ENCODE assay signal across 8 cellular contexts in the genomic region with DNA sequence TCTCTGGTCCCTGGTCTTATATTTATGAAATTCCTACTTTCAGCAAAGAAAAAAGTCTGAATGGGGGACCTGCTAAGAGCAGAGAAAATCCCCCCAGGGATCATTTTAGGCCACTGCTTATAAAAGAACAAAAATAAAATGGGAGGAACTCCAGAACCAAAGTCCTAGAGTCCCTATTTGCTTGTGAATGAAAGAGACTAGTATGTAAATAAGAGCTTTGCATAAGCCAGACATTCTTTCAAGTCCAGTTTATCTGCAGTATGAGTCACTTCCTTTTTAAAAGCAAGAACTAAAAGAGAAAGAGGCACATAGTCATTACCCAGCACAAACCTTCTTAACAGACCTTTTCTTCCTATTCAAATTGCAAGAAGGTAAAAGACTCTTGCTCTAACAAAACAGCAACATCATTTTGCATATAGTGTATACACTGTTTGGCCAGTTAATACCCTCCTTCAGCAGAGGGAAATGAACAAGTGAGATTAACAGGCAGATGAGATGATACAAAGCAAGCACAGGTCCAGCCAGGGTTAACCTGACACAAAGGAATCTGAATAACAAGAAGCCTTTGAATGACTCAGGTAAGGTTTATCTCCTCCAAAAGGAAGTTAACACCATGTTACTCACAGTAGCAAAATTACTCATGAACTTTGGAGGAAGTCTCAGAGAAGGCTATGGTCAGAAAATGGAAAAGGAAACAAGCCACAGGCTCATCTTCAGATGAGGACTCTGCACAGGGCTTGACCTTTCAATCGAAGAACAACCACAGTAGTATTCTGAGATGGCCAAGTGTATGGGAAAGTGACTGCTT.
DNase-seq lines count a peak whose midpoint lies in the region; ATAC-seq, FAIRE-seq and TF ChIP-seq lines count a peak whose summit lies in the region.

No MANE protein-coding gene starts in this region.

- H3K4me1 ChIP-seq in RWPE2 (ENCODE audit: insufficient read depth, poor library complexity, severe bottlenecking), result peaks cover 38% of the 10 kb centered on the region
- H3K4me1 ChIP-seq in H1 (replicated peaks in 1 of 4; ENCODE audit: control insufficient read depth in 3 of 4, insufficient read depth in 4 of 4, low read length in 3 of 4), result peaks cover 0 to 15% (median 6%) of the 10 kb centered on the region in 4 experiments; a peak in 4 of 7 replicates
- peaks cover 0 to 16% of the 10 kb centered on the region in 2 donors for H3K4me1 ChIP-seq in naive thymus-derived CD4-positive, alpha-beta T cell (ENCODE audit: control insufficient read depth in 2 of 2, insufficient read depth in 2 of 2, low read length in 2 of 2)

- H3K4me3 Mint-ChIP-seq in Calu3 (ENCODE audit: low read depth, unreplicated experiment), result peak overlapping the region; percentile 57
- H3K4me3 Mint-ChIP-seq in naive thymus-derived CD4-positive, alpha-beta T cell, result peak overlapping the region in 2 of 10 donors; percentile 61 to 83

- H3K4me3 ChIP-seq in RWPE2 (ENCODE audit: severe bottlenecking) (no peak overlapping the region), H1 (ENCODE audit: extremely low read depth in 1 of 4, insufficient read depth in 2 of 4, low read depth in 3 of 4, low read length in 4 of 4) (peak overlapping the region in 1 of 4 experiments; percentile 26; a peak in 1 of 8 replicates)
- no peak overlapping the region for H3K4me3 ChIP-seq in naive thymus-derived CD4-positive, alpha-beta T cell (ENCODE audit: low read length)

- no peak overlapping the region for H2BK15ac ChIP-seq in H1 (ENCODE audit: low read length)

- H3K36me3 ChIP-seq in RWPE2 (ENCODE audit: low read depth), result no peaks in the 10 kb centered on the region
- H3K36me3 ChIP-seq in H1 (ENCODE audit: control insufficient read depth in 2 of 4, insufficient read depth in 4 of 4, low read length in 3 of 4), result 0 out of 8 replicates have a peak, but pooled peaks cover 0 to 4% (median 0%) of the 10 kb centered on the region in 4 experiments
- H3K36me3 ChIP-seq in naive thymus-derived CD4-positive, alpha-beta T cell (ENCODE audit: control insufficient read depth in 2 of 3, insufficient read depth in 3 of 3, low read length in 3 of 3), result no peaks in the 10 kb centered on the region

- peaks cover 34% of the 10 kb centered on the region for H3K4me1 Mint-ChIP-seq in Calu3 (ENCODE audit: low read depth, unreplicated experiment)
- peaks cover 7 to 28% (median 11%) of the 10 kb centered on the region in 7 donors for H3K4me1 Mint-ChIP-seq in naive thymus-derived CD4-positive, alpha-beta T cell

- TF ChIP-seq POLR2A in H1 (IDR thresholded peaks at IDR 0.05; ENCODE audit: control extremely low read depth in 1 of 2, low read depth in 2 of 2, low read length in 2 of 2), result no peak

- no peaks in the 10 kb centered on the region for H3K9me3 Mint-ChIP-seq in Calu3 (ENCODE audit: low read depth, unreplicated experiment)
- H3K9me3 Mint-ChIP-seq in naive thymus-derived CD4-positive, alpha-beta T cell, result peaks cover 0 to 8% (median 0%) of the 10 kb centered on the region in 11 donors

- DNase-seq in Calu3 (peak; percentile 44), RWPE2 (ENCODE audit: low spot score) (no peak), H1 (ENCODE audit: low read depth in 1 of 2, low spot score in 2 of 2) (peak in 1 of 2 experiments; percentile 38), germinal center (ENCODE audit: low spot score) (no peak), NCI-H146 (lab: John Stamatoyannopoulos, UW) (no peak)
- peak in 1 of 9 donors; percentile 35 for DNase-seq in naive thymus-derived CD4-positive, alpha-beta T cell

- H3K9me3 ChIP-seq in RWPE2 (ENCODE audit: severe bottlenecking) (no peaks in the 10 kb centered on the region), H1 (ENCODE audit: insufficient read depth in 2 of 2, low read depth in 1 of 2, low read length in 1 of 2) (peaks cover 4 to 11% of the 10 kb centered on the region in 2 experiments; a peak in 2 of 4 replicates)
- H3K9me3 ChIP-seq in naive thymus-derived CD4-positive, alpha-beta T cell (ENCODE audit: control insufficient read depth in 2 of 3, low read length in 3 of 3), result no peaks in the 10 kb centered on the region

- H3K27ac ChIP-seq in RWPE2 (ENCODE audit: poor library complexity, severe bottlenecking), result peak overlapping the region; percentile 99
- H3K27ac ChIP-seq in H1 (ENCODE audit: low read depth, low read length), result peak overlapping the region; percentile 63
- no peak overlapping the region for H3K27ac ChIP-seq in naive thymus-derived CD4-positive, alpha-beta T cell (ENCODE audit: low read depth, low read length)

- peak overlapping the region; percentile 52 for H2BK12ac ChIP-seq in H1 (ENCODE audit: low read depth, low read length)

- no peak overlapping the region for H3K23ac ChIP-seq in H1 (ENCODE audit: insufficient read length)

- H3K79me2 ChIP-seq in H1 (ENCODE audit: control insufficient read depth in 1 of 2, insufficient read depth in 2 of 2, low read length in 2 of 2), result no peaks in the 10 kb centered on the region

- no peak overlapping the region; the same call in 1 of the 2 replicates for H2BK20ac ChIP-seq in H1 (ENCODE audit: low read length)

- TF ChIP-seq RAD21 in H1 (IDR thresholded peaks at IDR 0.05 in 1 of 2, conservative IDR thresholded peaks at IDR 0.05 in 1 of 2; ENCODE audit: low read depth in 2 of 2, low read length in 2 of 2), result no peak

- peak overlapping the region; percentile 70 for H4K5ac ChIP-seq in H1 (ENCODE audit: insufficient read length, low read depth, low read length)

- no peaks in the 10 kb centered on the region for H4K20me1 ChIP-seq in H1 (replicated peaks in 1 of 2; ENCODE audit: control insufficient read depth in 1 of 2, insufficient read depth in 2 of 2, low read length in 2 of 2)

- peak overlapping the region; percentile 78 for H3K56ac ChIP-seq in H1 (replicated peaks; ENCODE audit: insufficient read length, low read depth, low read length)

- POLR2A ChIA-PET in H1 (lab: Charles Lee; ENCODE audit: partially characterized antibody), result interaction anchor here (0.6 to 1.5 kb wide), 6 partner anchors 16 to 147 kb away, joined by 3 to 4 read pairs (median 3); no protein-coding TSS in a partner anchor
- POLR2A ChIA-PET in naive thymus-derived CD4-positive, alpha-beta T cell (lab: Charles Lee), result no interaction called here

- H3K14ac ChIP-seq in H1 (ENCODE audit: insufficient read length), result no peak overlapping the region

- no TSS peak for BruUV-seq in Calu3 (replicated peaks; lab: Mats Ljungman, UMichigan)

- H2AK5ac ChIP-seq in H1 (ENCODE audit: low read depth, low read length), result no peak overlapping the region

- WGBS in H1 (ENCODE audit: extremely low coverage in 1 of 2, insufficient coverage in 1 of 2, insufficient read length in 1 of 2, insufficient replicate concordance in 2 of 2, low coverage in 1 of 2, low lambda C conversion rate in 2 of 2, missing lambda C conversion rate in 1 of 2), 2 experiments, result 38% methylated on average over 1 of the region's 1 CpG; no CpG with 5 or more reads in 1 of the 2 experiments

- H4K8ac ChIP-seq in H1 (ENCODE audit: extremely low read depth, insufficient read depth, low read length), result no peak overlapping the region

- H3K4me2 ChIP-seq in H1 (ENCODE audit: insufficient read depth in 1 of 2, low read depth in 2 of 2, low read length in 2 of 2), result peak overlapping the region; percentile 3 to 42

- CTCF ChIA-PET in Calu3 (lab: Charles Lee), result interaction anchor here (0.5 to 2.4 kb wide), 11 partner anchors 10 to 304 kb away, joined by 3 to 13 read pairs (median 3); a partner anchor contains a TSS
- CTCF ChIA-PET in H1 (lab: Charles Lee; ENCODE audit: partially characterized antibody), result interaction anchor here (0.7 to 1.5 kb wide), 2 partner anchors 15 to 207 kb away, joined by 3 read pairs; no protein-coding TSS in a partner anchor
- CTCF ChIA-PET in naive thymus-derived CD4-positive, alpha-beta T cell (lab: Charles Lee), result no interaction called here

- peak overlapping the region; percentile 87 for H3K27ac Mint-ChIP-seq in Calu3 (ENCODE audit: unreplicated experiment)
- peak overlapping the region in 5 of 9 donors; percentile 40 to 97 (median 74) for H3K27ac Mint-ChIP-seq in naive thymus-derived CD4-positive, alpha-beta T cell

- no peak overlapping the region for H3K9ac ChIP-seq in H1 (replicated peaks in 1 of 4; ENCODE audit: extremely low read depth in 1 of 4, low read depth in 3 of 4, low read length in 3 of 4)

- H3K27me3 ChIP-seq in RWPE2 (ENCODE audit: insufficient read depth, poor library complexity, severe bottlenecking) (no peaks in the 10 kb centered on the region), H1 (replicated peaks in 1 of 4; ENCODE audit: control insufficient read depth in 3 of 4, extremely low read depth in 1 of 4, insufficient read depth in 3 of 4, low read length in 3 of 4) (no peaks in the 10 kb centered on the region)
- H3K27me3 ChIP-seq in naive thymus-derived CD4-positive, alpha-beta T cell (ENCODE audit: control insufficient read depth in 2 of 2, insufficient read depth in 2 of 2, low read length in 2 of 2), result no peaks in the 10 kb centered on the region

- no peaks in the 10 kb centered on the region for H3K27me3 Mint-ChIP-seq in Calu3 (ENCODE audit: unreplicated experiment)
- no peaks in the 10 kb centered on the region for H3K27me3 Mint-ChIP-seq in naive thymus-derived CD4-positive, alpha-beta T cell

- H3K79me1 ChIP-seq in H1 (ENCODE audit: low read depth, low read length), result no peaks in the 10 kb centered on the region

- FAIRE-seq in H1 (lab: Jason Lieb, UNC), result peak; percentile 28

- H3K23me2 ChIP-seq in H1 (ENCODE audit: low read depth, low read length), result no peaks in the 10 kb centered on the region

- H3K18ac ChIP-seq in H1 (ENCODE audit: extremely low read depth, low read length), result peak overlapping the region; percentile 53; the same call in 1 of the 2 replicates

- peak; percentile 98 for ATAC-seq in GM19395 (IDR thresholded peaks at IDR 0.05; ENCODE audit: unreplicated experiment)
- peak; percentile 97 for ATAC-seq in HG03354 (IDR thresholded peaks at IDR 0.05; ENCODE audit: poor library complexity, severe bottlenecking, unreplicated experiment)
- ATAC-seq in RWPE2 (ENCODE audit: low read depth), result peak; percentile 91
- ATAC-seq in naive thymus-derived CD4-positive, alpha-beta T cell, result peak; percentile 87

- H4K91ac ChIP-seq in H1 (replicated peaks; ENCODE audit: insufficient read length, low read length), result peak overlapping the region; percentile 94

- H3K36me3 Mint-ChIP-seq in Calu3 (ENCODE audit: insufficient read depth, unreplicated experiment), result peaks cover 29% of the 10 kb centered on the region
- H3K36me3 Mint-ChIP-seq in naive thymus-derived CD4-positive, alpha-beta T cell, result peaks cover 0 to 3% (median 0%) of the 10 kb centered on the region in 5 donors

- peak overlapping the region; percentile 93 for H2BK120ac ChIP-seq in H1 (replicated peaks; ENCODE audit: low read depth, low read length)

- H2AFZ ChIP-seq in H1 (ENCODE audit: low read length), result no peak overlapping the region

- TF ChIP-seq CTCF in Calu3 (IDR thresholded peaks at IDR 0.05; ENCODE audit: unreplicated experiment) (no peak), RWPE2 (IDR thresholded peaks at IDR 0.05; ENCODE audit: poor library complexity, severe bottlenecking) (no peak), H1 (IDR thresholded peaks at IDR 0.05; ENCODE audit: control extremely low read depth in 1 of 3, insufficient read depth in 1 of 3, low read depth in 1 of 3, low read length in 3 of 3) (no peak)

- intact Hi-C loops in Calu3 (cut with micrococcal nuclease; ENCODE audit: unreplicated experiment), result loop anchor here (2.0 to 5.0 kb wide), 5 partner anchors 34 to 384 kb away; no protein-coding TSS in a partner anchor
- intact Hi-C loops in naive thymus-derived CD4-positive, alpha-beta T cell (cut with micrococcal nuclease), result loop anchor here (1.0 to 5.0 kb wide), 7 partner anchors 10 to 433 kb away; a partner anchor contains a TSS

- no peak for TF ChIP-seq EP300 in H1 (IDR thresholded peaks at IDR 0.05; ENCODE audit: borderline replicate concordance in 1 of 2, low read depth in 2 of 2, low read length in 2 of 2)

- peak overlapping the region; percentile 90; the same call in 1 of the 2 replicates for H2BK5ac ChIP-seq in H1 (ENCODE audit: low read depth, low read length)

- peak overlapping the region; percentile 47 for H3K4ac ChIP-seq in H1 (replicated peaks; ENCODE audit: insufficient read length, low read depth, low read length)
